Comparison of ENCODE assay signal across 20 cellular contexts in the genomic region with DNA sequence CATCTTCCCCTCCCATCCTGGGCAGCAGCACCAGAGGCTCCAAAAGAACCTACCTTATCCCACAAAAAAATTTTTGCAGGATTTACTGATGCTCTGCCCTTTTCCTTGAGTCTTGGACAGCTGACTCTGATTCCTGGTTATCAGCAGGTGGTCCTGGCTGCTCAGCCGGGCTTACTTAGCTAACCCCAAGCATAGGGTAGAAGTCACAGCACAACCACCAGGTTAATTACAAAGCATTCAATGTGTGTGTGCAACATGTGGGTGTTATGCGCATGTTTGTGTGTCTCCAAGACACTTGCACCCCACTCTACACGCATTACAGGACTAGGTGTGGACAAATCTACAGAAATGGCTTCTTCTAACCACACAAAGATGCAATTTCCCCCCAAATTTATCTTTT. TPM values are rescaled to one million over a fixed set of nuclear protein-coding genes. Genes with fewer than 3 reads are reported as not detected.
DNase-seq lines count a peak whose midpoint lies in the region; ATAC-seq and TF ChIP-seq lines count a peak whose summit lies in the region.
"Had no signal": no experiment of that assay in that cellular context is flagged by ENCODE, and none has a peak within 500 bp of the region (broad histone marks: within the 10 kb centered on the region; RNA-seq: fewer than 3 reads in every experiment).

No MANE protein-coding gene starts in this region.

- H3K9ac ChIP-seq in fibroblast of lung (ENCODE audit: insufficient read depth, low read length): no peak overlapping the region
- no peak overlapping the region for H3K9ac ChIP-seq in subcutaneous abdominal adipose tissue (ENCODE audit: low read length in 5 of 5)

- H2AFZ ChIP-seq in fibroblast of lung (ENCODE audit: low read length): no peak overlapping the region

- no peaks in the 10 kb centered on the region for H3K27me3 ChIP-seq in fibroblast of lung (ENCODE audit: control insufficient read depth, insufficient read depth, low read length)
- no peaks in the 10 kb centered on the region for H3K27me3 ChIP-seq in subcutaneous abdominal adipose tissue (ENCODE audit: control insufficient read depth in 5 of 5, insufficient read depth in 4 of 5, low read length in 5 of 5)
- H3K27me3 ChIP-seq: esophagus squamous epithelium, sigmoid colon had no signal

- H3K27me3 Mint-ChIP-seq in activated CD4-positive, alpha-beta T cell treated with anti-CD3 and anti-CD28 coated beads for 36 hours: no peaks in the 10 kb centered on the region

- no peaks in the 10 kb centered on the region for H3K9me3 Mint-ChIP-seq in activated CD4-positive, alpha-beta T cell treated with anti-CD3 and anti-CD28 coated beads for 36 hours (ENCODE audit: low read depth)

- TF ChIP-seq CTCF in RWPE1 (conservative IDR thresholded peaks at IDR 0.05; ENCODE audit: low read depth): no peak
- no peak for TF ChIP-seq CTCF in fibroblast of lung (conservative IDR thresholded peaks at IDR 0.05 in 1 of 2, IDR thresholded peaks at IDR 0.05 in 1 of 2; ENCODE audit: low read depth in 1 of 2, low read length in 2 of 2)

- no peak for ATAC-seq in left ventricle myocardium superior
- no peak for ATAC-seq in activated CD4-positive, alpha-beta T cell treated with anti-CD3 and anti-CD28 coated beads for 36 hours

- no peaks in the 10 kb centered on the region for H3K36me3 ChIP-seq in fibroblast of lung (ENCODE audit: control insufficient read depth, insufficient read depth, low read length)
- H3K36me3 ChIP-seq in subcutaneous abdominal adipose tissue (ENCODE audit: control insufficient read depth in 5 of 5, insufficient read depth in 5 of 5, low read length in 5 of 5): peaks cover 0 to 70% (median 35%) of the 10 kb centered on the region in 5 donors
- H3K36me3 ChIP-seq: esophagus squamous epithelium, sigmoid colon had no signal

- POLR2A ChIA-PET in RWPE1 (lab: Yijun Ruan, JAX; ENCODE audit: low non-redundant PET): no interaction called here
- POLR2A ChIA-PET in activated CD4-positive, alpha-beta T cell treated with anti-CD3 and anti-CD28 coated beads for 36 hours (lab: Charles Lee): no interaction called here

- peaks cover 16% of the 10 kb centered on the region for H3K4me1 ChIP-seq in fibroblast of lung (ENCODE audit: control insufficient read depth, extremely low read depth, insufficient read depth, low read length)
- peaks cover 7 to 51% (median 35%) of the 10 kb centered on the region in 5 donors for H3K4me1 ChIP-seq in subcutaneous abdominal adipose tissue (ENCODE audit: control insufficient read depth in 5 of 5, insufficient read depth in 5 of 5, low read length in 5 of 5)
- H3K4me1 ChIP-seq: sigmoid colon had no signal

- CTCF ChIA-PET in RWPE1 (lab: Yijun Ruan, JAX): interaction anchor here (0.6 kb wide), 1 partner anchor 8 kb away, joined by 4 read pairs; no protein-coding TSS in a partner anchor
- CTCF ChIA-PET in activated CD4-positive, alpha-beta T cell treated with anti-CD3 and anti-CD28 coated beads for 36 hours (lab: Charles Lee): interaction anchor here (0.7 to 1.1 kb wide), 4 partner anchors 29 to 64 kb away, joined by 3 to 4 read pairs (median 3); no protein-coding TSS in a partner anchor

- no peaks in the 10 kb centered on the region for H3K79me2 ChIP-seq in fibroblast of lung (ENCODE audit: control insufficient read depth, insufficient read depth, low read length)

- intact Hi-C loops in cardiac septum (cut with DNase I) (no loop called here), left ventricle myocardium superior (cut with micrococcal nuclease) (no loop called here)
- intact Hi-C loops in activated CD4-positive, alpha-beta T cell treated with anti-CD3 and anti-CD28 coated beads for 36 hours (cut with DNase I, micrococcal nuclease): no loop called here

- peak overlapping the region; percentile 27 for H3K27ac ChIP-seq in RWPE1
- H3K27ac ChIP-seq in fibroblast of lung (ENCODE audit: insufficient read depth, low read length): no peak overlapping the region
- H3K27ac ChIP-seq in subcutaneous abdominal adipose tissue (ENCODE audit: low read depth, low read length): peak overlapping the region; percentile 51

- H3K4me3 ChIP-seq in fibroblast of lung (replicated peaks in 1 of 4; ENCODE audit: control extremely low read depth in 1 of 4, insufficient read depth in 1 of 4, low read depth in 3 of 4, low read length in 4 of 4) (no peak overlapping the region), subcutaneous abdominal adipose tissue (ENCODE audit: low read depth in 1 of 5, low read length in 5 of 5) (no peak overlapping the region)
- H3K4me3 ChIP-seq: esophagus squamous epithelium, sigmoid colon had no signal

- no peaks in the 10 kb centered on the region for H4K20me1 ChIP-seq in fibroblast of lung (ENCODE audit: control insufficient read depth, extremely low read depth, insufficient read depth, low read length)

- DNase-seq in cardiac septum (ENCODE audit: low spot score) (peak; percentile 55), left ventricle myocardium superior (no peak), RWPE1 (ENCODE audit: low spot score) (no peak), fibroblast of lung (ENCODE audit: low read depth in 2 of 2) (peak in 1 of 2 donors; percentile 56), medulla oblongata (ENCODE audit: extremely low spot score) (no peak)
- DNase-seq in activated CD8-positive, alpha-beta memory T cell treated with anti-CD3 and anti-CD28 coated beads, Interleukin-2, amount 50 U/mL, for 48 hours: no peak
- no peak for DNase-seq in activated CD4-positive, alpha-beta T cell treated with anti-CD3 and anti-CD28 coated beads for 36 hours
- DNase-seq: activated naive CD4-positive, alpha-beta T cell; EL; esophagus squamous epithelium; head of caudate nucleus; islet precursor cell; NCI-H146; NCI-H345; occipital lobe; SIG-M5; sigmoid colon; stimulated activated CD4-positive, alpha-beta T cell treated with anti-CD3 and anti-CD28 coated beads, Interleukin-2, amount 100 ng/mL, for 24 hours had no signal

- H3K9me3 ChIP-seq in fibroblast of lung (ENCODE audit: control insufficient read depth, insufficient read depth, low read depth, low read length): no peaks in the 10 kb centered on the region
- H3K9me3 ChIP-seq in subcutaneous abdominal adipose tissue (ENCODE audit: control insufficient read depth in 5 of 5, low read length in 5 of 5): no peaks in the 10 kb centered on the region
- H3K9me3 ChIP-seq: esophagus squamous epithelium, sigmoid colon had no signal

- no peak overlapping the region for H3K27ac Mint-ChIP-seq in activated CD4-positive, alpha-beta T cell treated with anti-CD3 and anti-CD28 coated beads for 36 hours

- no peak overlapping the region for H3K4me3 Mint-ChIP-seq in activated CD4-positive, alpha-beta T cell treated with anti-CD3 and anti-CD28 coated beads for 36 hours
- H3K4me3 Mint-ChIP-seq: brain had no signal

- H3K4me1 Mint-ChIP-seq in activated CD4-positive, alpha-beta T cell treated with anti-CD3 and anti-CD28 coated beads for 36 hours: peaks cover 17% of the 10 kb centered on the region

- no peaks in the 10 kb centered on the region for H3K36me3 Mint-ChIP-seq in activated CD4-positive, alpha-beta T cell treated with anti-CD3 and anti-CD28 coated beads for 36 hours (ENCODE audit: low read depth)
- H3K36me3 Mint-ChIP-seq: brain had no signal

- H3K4me2 ChIP-seq in fibroblast of lung (ENCODE audit: extremely low read depth, insufficient read depth, low read length): peak overlapping the region; percentile 44

RNA-seq across cellular contexts. Expression of a gene that starts 36.3 kb away (rescaled TPM):
- total RNA-seq in cardiac septum (117 TPM), left ventricle myocardium superior (112 TPM), fibroblast of lung (0.26 and 0.50 TPM in 2 replicates)
- polyA plus RNA-seq in fibroblast of lung: 0.08 and 0.12 TPM in 2 replicates
- 0.06 and 0.10 TPM in 2 replicates for polyA plus RNA-seq in fibroblast of lung (2012)
- 0.15 TPM in 1 of 2 replicates, not detected in the other for polyA minus RNA-seq in fibroblast of lung (ENCODE audit: low replicate concordance)
- 10 to 100 TPM in 1 of 2 experiments, 1 to 10 TPM in 1; 9.9 to 13.5 TPM for total RNA-seq in activated CD4-positive, alpha-beta T cell treated with anti-CD3 and anti-CD28 coated beads for 36 hours
